Comparison of ENCODE assay signal across 8 cellular contexts in the genomic region with DNA sequence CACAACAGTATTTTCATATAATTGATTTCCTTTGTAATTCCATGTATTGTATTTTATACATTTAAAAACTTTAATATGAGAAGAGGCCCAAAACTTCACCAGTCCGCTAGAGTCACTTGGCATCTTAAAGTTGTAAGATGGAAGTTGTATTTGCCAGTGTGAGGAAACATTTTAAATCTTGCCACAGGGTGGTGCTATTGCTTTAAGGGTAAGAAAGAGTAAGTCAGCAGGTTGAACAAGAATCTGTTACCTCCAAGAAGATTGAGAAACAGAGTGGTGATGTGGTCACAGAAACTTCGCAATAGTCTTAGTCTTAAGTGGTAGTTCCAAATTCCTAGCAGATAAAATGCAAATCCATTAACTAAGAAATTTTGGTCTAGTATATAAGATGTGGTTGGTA. TPM values are rescaled to one million over a fixed set of nuclear protein-coding genes. Genes with fewer than 3 reads are reported as not detected.
DNase-seq lines count a peak whose midpoint lies in the region; ATAC-seq and TF ChIP-seq lines count a peak whose summit lies in the region.

No MANE protein-coding gene starts in this region.

- TF ChIP-seq CTCF in breast epithelium (IDR thresholded peaks at IDR 0.05) = peak; percentile 61 to 74 (median 63)

- intact Hi-C loops in breast epithelium (cut with DNase I; ENCODE audit: low total_unique reads) = no loop called here

- peak; percentile 58 for ATAC-seq in GM18909 (IDR thresholded peaks at IDR 0.05; ENCODE audit: poor library complexity, unreplicated experiment)
- peak; percentile 69 for ATAC-seq in stimulated activated naive CD8-positive, alpha-beta T cell treated with anti-CD3 and anti-CD28 coated beads, Interleukin-15, Interleukin-2, amounts not matched to agents 100 U/mL and 50 U/mL, for 24 hours

- H3K4me3 ChIP-seq in breast epithelium = no peak overlapping the region

- TF ChIP-seq POLR2A in breast epithelium (IDR thresholded peaks at IDR 0.05) = no peak

- no peak overlapping the region for H3K27ac ChIP-seq in breast epithelium

- no peaks in the 10 kb centered on the region for H3K4me1 ChIP-seq in breast epithelium

- no peaks in the 10 kb centered on the region for H3K27me3 ChIP-seq in breast epithelium

- in situ Hi-C loops in Caki2 (cut with HindIII; ENCODE audit: low pct_unique_long_range_greater_than_20kb, low sequenced_read_pairs) (no loop called here), KBM-7 (cut with MboI; ENCODE audit: low pct_unique_long_range_greater_than_20kb, low sequenced_read_pairs) (no loop called here)

- no peaks in the 10 kb centered on the region for H3K9me3 ChIP-seq in breast epithelium

- peak; percentile 68 for DNase-seq in Caki2 (ENCODE audit: low read depth)
- DNase-seq in KBM-7 = peak; percentile 92
- peak; percentile 100 for DNase-seq in OCI-M1 (lab: John Stamatoyannopoulos, UW)
- DNase-seq in breast epithelium (ENCODE audit: low spot score in 2 of 2) = peak in 1 of 2 donors; percentile 47
- peak; percentile 82 for DNase-seq in kidney glomerular epithelial cell (lab: John Stamatoyannopoulos, UW)
- DNase-seq in stimulated activated naive CD8-positive, alpha-beta T cell treated with anti-CD3 and anti-CD28 coated beads, Interleukin-15, Interleukin-2, amounts not matched to agents 100 U/mL and 50 U/mL, for 24 hours = peak; percentile 32
- no peak for DNase-seq in activated CD4-positive, CD25-positive, alpha-beta regulatory T cell treated with anti-CD3 and anti-CD28 coated beads, Interleukin-2, amount 50 U/mL, for 72 hours

- no peaks in the 10 kb centered on the region for H3K36me3 ChIP-seq in breast epithelium

RNA-seq across cellular contexts. Expression of a gene that starts 39.8 kb away (rescaled TPM):
- total RNA-seq in Caki2 (2014; rRNA removed; shearing (Covaris generic); ENCODE audit: low replicate concordance) = 4.6 and 5.6 TPM in 2 replicates
- 10 to 100 TPM; 16.1 to 24.9 (median 19.2) TPM for total RNA-seq in breast epithelium
